23 cellular contexts compared by ENCODE assay signal in the genomic region with DNA sequence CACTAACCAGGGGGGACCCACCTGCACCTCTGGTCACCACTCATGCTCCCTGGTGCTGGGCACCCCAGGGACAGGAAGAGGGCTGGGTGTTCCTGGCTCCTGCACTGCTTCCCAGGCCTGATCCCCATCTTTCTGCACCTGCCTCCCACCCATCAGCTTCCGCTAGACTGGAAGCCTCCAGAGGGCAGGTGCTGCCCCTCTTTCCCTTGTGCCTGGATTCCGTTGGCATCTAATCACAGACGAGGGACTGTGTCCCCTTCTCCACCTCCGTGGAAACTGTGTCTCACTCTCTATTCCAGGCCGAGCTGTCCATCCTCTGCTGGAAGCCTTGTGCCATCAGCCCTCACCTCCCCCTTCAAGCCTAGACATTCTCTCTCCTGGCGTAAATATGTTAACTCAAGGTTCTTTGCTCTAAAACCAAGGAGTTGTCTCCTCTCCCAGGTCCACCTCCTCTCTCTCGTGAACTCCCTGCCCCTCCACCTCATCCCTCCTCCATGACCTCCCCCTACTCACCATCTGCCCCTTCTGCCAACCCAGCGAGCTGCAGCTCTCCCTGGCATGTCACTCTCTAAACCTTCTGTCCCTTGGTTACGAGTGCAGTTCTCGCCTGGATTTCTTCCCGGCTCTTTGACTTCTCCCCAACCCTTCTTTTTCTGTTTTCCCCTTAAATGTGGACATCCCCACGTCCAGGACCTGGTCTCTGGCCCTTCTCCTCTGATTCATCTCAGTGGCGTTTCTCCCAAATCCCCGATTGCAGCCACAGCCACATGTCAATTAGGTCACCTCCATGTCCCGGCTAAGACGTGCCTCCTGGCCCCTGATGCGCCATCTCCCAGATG.
A peak's percentile ranks its signal among the peaks of the same experiment; 100 is the strongest.
DNase-seq lines count a peak whose midpoint lies in the region; ATAC-seq and TF ChIP-seq lines count a peak whose summit lies in the region.
"Had no signal": no experiment of that assay in that cellular context is flagged by ENCODE, and none has a peak within 500 bp of the region (broad histone marks: within the 10 kb centered on the region; RNA-seq: fewer than 3 reads in every experiment).

No MANE protein-coding gene starts in this region.

- H3K27me3 Mint-ChIP-seq in activated naive CD8-positive, alpha-beta T cell treated with anti-CD3 and anti-CD28 coated beads, Interleukin-2, amount 50 U/mL, for 24 hours, result peaks cover 31% of the 10 kb centered on the region
- H3K27me3 Mint-ChIP-seq in activated naive CD8-positive, alpha-beta T cell treated with anti-CD3 and anti-CD28 coated beads for 36 hours, result peaks cover 21% of the 10 kb centered on the region
- peaks cover 19% of the 10 kb centered on the region for H3K27me3 Mint-ChIP-seq in activated T-helper 17 cell treated with anti-CD3 and anti-CD28 coated beads, Interleukin-2, amount 50 U/mL, for 72 hours
- H3K27me3 Mint-ChIP-seq in naive thymus-derived CD4-positive, alpha-beta T cell, result peaks cover 9 to 24% (median 13%) of the 10 kb centered on the region in 5 donors
- peaks cover 19 to 26% of the 10 kb centered on the region in 2 donors for H3K27me3 Mint-ChIP-seq in T-cell

- no peak overlapping the region for H3K4me3 Mint-ChIP-seq in activated naive CD8-positive, alpha-beta T cell treated with anti-CD3 and anti-CD28 coated beads, Interleukin-2, amount 50 U/mL, for 24 hours
- no peak overlapping the region for H3K4me3 Mint-ChIP-seq in activated naive CD8-positive, alpha-beta T cell treated with anti-CD3 and anti-CD28 coated beads for 36 hours
- peak overlapping the region; percentile 44 for H3K4me3 Mint-ChIP-seq in activated T-helper 17 cell treated with anti-CD3 and anti-CD28 coated beads, Interleukin-2, amount 50 U/mL, for 72 hours
- peak overlapping the region in 7 of 10 donors; percentile 4 to 57 (median 33) for H3K4me3 Mint-ChIP-seq in naive thymus-derived CD4-positive, alpha-beta T cell
- H3K4me3 Mint-ChIP-seq in T-cell, result peak overlapping the region in 1 of 3 donors; percentile 60

- H3K27me3 ChIP-seq in naive thymus-derived CD4-positive, alpha-beta T cell (ENCODE audit: control insufficient read depth in 2 of 2, insufficient read depth in 2 of 2, low read length in 2 of 2), result no peaks in the 10 kb centered on the region
- H3K27me3 ChIP-seq in prostate gland (replicated peaks; ENCODE audit: insufficient read depth), result no peaks in the 10 kb centered on the region
- H3K27me3 ChIP-seq: body of pancreas, SJSA1 had no signal

- no peak for ATAC-seq in activated naive CD8-positive, alpha-beta T cell treated with anti-CD3 and anti-CD28 coated beads, Interleukin-2, amount 50 U/mL, for 24 hours
- ATAC-seq in activated T-helper 17 cell treated with anti-CD3 and anti-CD28 coated beads, Interleukin-2, amount 50 U/mL, for 72 hours (replicated peaks), result no peak
- no peak for ATAC-seq in naive thymus-derived CD4-positive, alpha-beta T cell
- ATAC-seq in HG03025 (IDR thresholded peaks at IDR 0.05; ENCODE audit: low FRiP score, unreplicated experiment) (no peak), T-cell (replicated peaks in 1 of 4) (no peak)
- ATAC-seq: activated T-cell treated with anti-CD3 and anti-CD28 coated beads, Interleukin-2, amount 50 U/mL, for 72 hours; body of pancreas; PC-3 had no signal

- no peak overlapping the region for H3K27ac ChIP-seq in naive thymus-derived CD4-positive, alpha-beta T cell (ENCODE audit: low read depth, low read length)
- no peak overlapping the region for H3K27ac ChIP-seq in prostate gland
- H3K27ac ChIP-seq: body of pancreas, coronary artery, heart right ventricle, psoas muscle, SJSA1, skin epidermis had no signal

- POLR2A ChIA-PET in naive thymus-derived CD4-positive, alpha-beta T cell (lab: Charles Lee), result interaction anchor here (0.6 kb wide), 1 partner anchor 164 kb away, joined by 4 read pairs; no protein-coding TSS in a partner anchor
- POLR2A ChIA-PET in T-cell (lab: Charles Lee), result no interaction called here

- H3K4me3 ChIP-seq in naive thymus-derived CD4-positive, alpha-beta T cell (ENCODE audit: low read length), result no peak overlapping the region
- H3K4me3 ChIP-seq in prostate gland, result no peak overlapping the region
- H3K4me3 ChIP-seq: body of pancreas, coronary artery, psoas muscle, SJSA1, skin epidermis had no signal

- no peak for TF ChIP-seq CTCF in prostate gland (IDR thresholded peaks at IDR 0.05)

- H3K4me1 ChIP-seq in naive thymus-derived CD4-positive, alpha-beta T cell (ENCODE audit: control insufficient read depth in 2 of 2, insufficient read depth in 2 of 2, low read length in 2 of 2), result peaks cover 0 to 5% of the 10 kb centered on the region in 2 donors
- peaks cover 3% of the 10 kb centered on the region for H3K4me1 ChIP-seq in prostate gland (replicated peaks)

- H3K36me3 Mint-ChIP-seq in activated naive CD8-positive, alpha-beta T cell treated with anti-CD3 and anti-CD28 coated beads, Interleukin-2, amount 50 U/mL, for 24 hours (ENCODE audit: low read depth), result no peaks in the 10 kb centered on the region
- no peaks in the 10 kb centered on the region for H3K36me3 Mint-ChIP-seq in activated naive CD8-positive, alpha-beta T cell treated with anti-CD3 and anti-CD28 coated beads for 36 hours
- no peaks in the 10 kb centered on the region for H3K36me3 Mint-ChIP-seq in activated T-helper 17 cell treated with anti-CD3 and anti-CD28 coated beads, Interleukin-2, amount 50 U/mL, for 72 hours (ENCODE audit: low read depth)
- no peaks in the 10 kb centered on the region for H3K36me3 Mint-ChIP-seq in naive thymus-derived CD4-positive, alpha-beta T cell
- H3K36me3 Mint-ChIP-seq in T-cell, result no peaks in the 10 kb centered on the region
- H3K36me3 Mint-ChIP-seq: activated naive CD8-positive, alpha-beta T cell treated with anti-CD3 and anti-CD28 coated beads, Interleukin-2, amount 10 ng/mL, durations not matched to agents 7 days and 5 days; CD4-positive, CD25-positive, alpha-beta regulatory T cell had no signal

- intact Hi-C loops in naive thymus-derived CD4-positive, alpha-beta T cell (cut with micrococcal nuclease), result no loop called here
- intact Hi-C loops in prostate gland (cut with DNase I), result loop anchor here (5.0 kb wide), 1 partner anchor 41 kb away; no protein-coding TSS in a partner anchor

- peaks cover 7% of the 10 kb centered on the region for H3K4me1 Mint-ChIP-seq in activated naive CD8-positive, alpha-beta T cell treated with anti-CD3 and anti-CD28 coated beads, Interleukin-2, amount 50 U/mL, for 24 hours
- H3K4me1 Mint-ChIP-seq in activated naive CD8-positive, alpha-beta T cell treated with anti-CD3 and anti-CD28 coated beads for 36 hours, result peaks cover 2% of the 10 kb centered on the region
- H3K4me1 Mint-ChIP-seq in activated T-helper 17 cell treated with anti-CD3 and anti-CD28 coated beads, Interleukin-2, amount 50 U/mL, for 72 hours, result peaks cover 7% of the 10 kb centered on the region
- peaks cover 3 to 22% (median 7%) of the 10 kb centered on the region in 7 donors for H3K4me1 Mint-ChIP-seq in naive thymus-derived CD4-positive, alpha-beta T cell
- peaks cover 4 to 13% (median 6%) of the 10 kb centered on the region in 3 donors for H3K4me1 Mint-ChIP-seq in T-cell

- TF ChIP-seq POLR2A in prostate gland (IDR thresholded peaks at IDR 0.05), result no peak

- no peak for DNase-seq in activated naive CD8-positive, alpha-beta T cell treated with anti-CD3 and anti-CD28 coated beads, Interleukin-2, amount 50 U/mL, for 24 hours
- no peak for DNase-seq in activated naive CD8-positive, alpha-beta T cell treated with anti-CD3 and anti-CD28 coated beads for 36 hours
- no peak for DNase-seq in naive thymus-derived CD4-positive, alpha-beta T cell
- DNase-seq in HuH-7 (ENCODE audit: low spot score) (no peak), prostate gland (ENCODE audit: low spot score) (no peak), T-cell (no peak)
- DNase-seq: activated CD4-positive, CD25-positive, alpha-beta regulatory T cell treated with anti-CD3 and anti-CD28 coated beads, Interleukin-2, amount 50 U/mL, for 72 hours; activated CD8-positive, alpha-beta memory T cell treated with anti-CD3 and anti-CD28 coated beads for 24 hours; activated naive CD8-positive, alpha-beta T cell treated with anti-CD3 and anti-CD28 coated beads, Interleukin-2, amount 10 ng/mL, durations not matched to agents 7 days and 5 days; activated T-cell treated with anti-CD3 and anti-CD28 coated beads, Interleukin-2, amount 50 U/mL, for 72 hours; body of pancreas; CD4-positive, CD25-positive, alpha-beta regulatory T cell; GOT3; heart right ventricle; NCI-H748 treated with DMSO at 0.1 percent for 48 hours; PC-3; psoas muscle; stimulated activated CD4-positive, alpha-beta T cell treated with anti-CD3 and anti-CD28 coated beads, Interleukin-2, amount 100 ng/mL, for 48 hours had no signal

- peak overlapping the region; percentile 0 for H3K27ac Mint-ChIP-seq in activated naive CD8-positive, alpha-beta T cell treated with anti-CD3 and anti-CD28 coated beads, Interleukin-2, amount 50 U/mL, for 24 hours
- H3K27ac Mint-ChIP-seq in activated naive CD8-positive, alpha-beta T cell treated with anti-CD3 and anti-CD28 coated beads for 36 hours, result no peak overlapping the region
- no peak overlapping the region for H3K27ac Mint-ChIP-seq in activated T-helper 17 cell treated with anti-CD3 and anti-CD28 coated beads, Interleukin-2, amount 50 U/mL, for 72 hours
- H3K27ac Mint-ChIP-seq in naive thymus-derived CD4-positive, alpha-beta T cell, result peak overlapping the region in 4 of 9 donors; percentile 1 to 76 (median 28)
- no peak overlapping the region for H3K27ac Mint-ChIP-seq in T-cell
- H3K27ac Mint-ChIP-seq: activated T-cell treated with anti-CD3 and anti-CD28 coated beads, Interleukin-2, amount 50 U/mL, for 72 hours; CD4-positive, CD25-positive, alpha-beta regulatory T cell had no signal

- no peaks in the 10 kb centered on the region for H3K9me3 Mint-ChIP-seq in activated naive CD8-positive, alpha-beta T cell treated with anti-CD3 and anti-CD28 coated beads, Interleukin-2, amount 50 U/mL, for 24 hours
- no peaks in the 10 kb centered on the region for H3K9me3 Mint-ChIP-seq in activated naive CD8-positive, alpha-beta T cell treated with anti-CD3 and anti-CD28 coated beads for 36 hours
- H3K9me3 Mint-ChIP-seq in activated T-helper 17 cell treated with anti-CD3 and anti-CD28 coated beads, Interleukin-2, amount 50 U/mL, for 72 hours, result no peaks in the 10 kb centered on the region
- no peaks in the 10 kb centered on the region for H3K9me3 Mint-ChIP-seq in naive thymus-derived CD4-positive, alpha-beta T cell
- no peaks in the 10 kb centered on the region for H3K9me3 Mint-ChIP-seq in T-cell
- H3K9me3 Mint-ChIP-seq: activated naive CD8-positive, alpha-beta T cell treated with anti-CD3 and anti-CD28 coated beads, Interleukin-2, amount 10 ng/mL, durations not matched to agents 7 days and 5 days; activated T-cell treated with anti-CD3 and anti-CD28 coated beads, Interleukin-2, amount 50 U/mL, for 72 hours had no signal

- no peaks in the 10 kb centered on the region for H3K9me3 ChIP-seq in naive thymus-derived CD4-positive, alpha-beta T cell (ENCODE audit: control insufficient read depth in 2 of 3, low read length in 3 of 3)
- no peaks in the 10 kb centered on the region for H3K9me3 ChIP-seq in prostate gland
- H3K9me3 ChIP-seq: body of pancreas, heart right ventricle, psoas muscle, SJSA1 had no signal

- no peaks in the 10 kb centered on the region for H3K36me3 ChIP-seq in naive thymus-derived CD4-positive, alpha-beta T cell (ENCODE audit: control insufficient read depth in 2 of 3, insufficient read depth in 3 of 3, low read length in 3 of 3)
- H3K36me3 ChIP-seq in prostate gland, result no peaks in the 10 kb centered on the region
- H3K36me3 ChIP-seq: heart right ventricle, SJSA1 had no signal

- CTCF ChIA-PET in naive thymus-derived CD4-positive, alpha-beta T cell (lab: Charles Lee), result interaction anchor here (0.9 to 1.5 kb wide), 6 partner anchors 37 to 765 kb away, joined by 3 to 9 read pairs (median 4); no protein-coding TSS in a partner anchor
- CTCF ChIA-PET in T-cell (lab: Charles Lee), result interaction anchor here in 1 of 2 donors (0.6 to 0.9 kb wide), 2 partner anchors 158 to 383 kb away, joined by 3 read pairs; no protein-coding TSS in a partner anchor

- WGBS in prostate gland, result 79% methylated on average over 17 of the region's 17 CpGs

Comparison
In these comparisons a context has a peak if more than half of its experiments do, and no peak if none do; other contexts are left out.
1. H3K4me3 Mint-ChIP-seq: peak in activated T-helper 17 cell treated with anti-CD3 and anti-CD28 coated beads, Interleukin-2, amount 50 U/mL, for 72 hours (single experiment) and naive thymus-derived CD4-positive, alpha-beta T cell (7 of 10); none in activated naive CD8-positive, alpha-beta T cell treated with anti-CD3 and anti-CD28 coated beads, Interleukin-2, amount 50 U/mL, for 24 hours (single experiment) and activated naive CD8-positive, alpha-beta T cell treated with anti-CD3 and anti-CD28 coated beads for 36 hours (single experiment).